ENCODE assay signal across 1 cellular context in the genomic region with DNA sequence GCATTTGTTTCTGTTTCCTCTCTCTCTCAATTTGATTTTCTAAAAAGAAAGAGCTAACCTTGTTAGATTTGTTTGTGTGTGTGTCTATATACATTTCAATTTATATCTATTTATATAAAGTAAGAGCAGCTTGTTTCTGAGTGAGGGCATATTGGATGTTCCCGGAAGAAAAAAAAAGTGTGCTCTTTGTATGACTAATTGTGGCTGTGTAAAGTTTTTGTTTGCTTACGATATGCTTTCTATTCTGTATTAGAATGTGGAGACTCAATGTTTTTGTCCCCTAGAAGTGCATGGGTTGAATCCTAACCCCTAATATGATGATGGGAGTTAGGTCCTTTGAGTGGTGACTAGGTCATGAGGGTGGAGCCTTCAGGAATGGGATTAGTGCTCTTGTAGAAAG.
TF ChIP-seq lines count a peak whose summit lies in the region.

No MANE protein-coding gene starts in this region.

TF ChIP-seq in IMR-90, 13 proteins besides CTCF, POLR2A, EP300 and RAD21 (continued from another document):
- TF ChIP-seq RFX5 (IDR thresholded peaks at IDR 0.05; ENCODE audit: low read depth, low read length) (no peak), CHD1 (IDR thresholded peaks at IDR 0.05; ENCODE audit: low read depth, low read length) (no peak), FOS (IDR thresholded peaks at IDR 0.05; ENCODE audit: low read depth, low read length) (no peak), MAFK (IDR thresholded peaks at IDR 0.05; ENCODE audit: low read depth, low read length) (no peak), RCOR1 (IDR thresholded peaks at IDR 0.05; ENCODE audit: insufficient replicate concordance, low read length) (no peak), MXI1 (IDR thresholded peaks at IDR 0.05; ENCODE audit: borderline replicate concordance, low read depth, low read length) (no peak), CEBPB (IDR thresholded peaks at IDR 0.05; ENCODE audit: low read depth, low read length) (no peak)
- TF ChIP-seq, protein P1, sequence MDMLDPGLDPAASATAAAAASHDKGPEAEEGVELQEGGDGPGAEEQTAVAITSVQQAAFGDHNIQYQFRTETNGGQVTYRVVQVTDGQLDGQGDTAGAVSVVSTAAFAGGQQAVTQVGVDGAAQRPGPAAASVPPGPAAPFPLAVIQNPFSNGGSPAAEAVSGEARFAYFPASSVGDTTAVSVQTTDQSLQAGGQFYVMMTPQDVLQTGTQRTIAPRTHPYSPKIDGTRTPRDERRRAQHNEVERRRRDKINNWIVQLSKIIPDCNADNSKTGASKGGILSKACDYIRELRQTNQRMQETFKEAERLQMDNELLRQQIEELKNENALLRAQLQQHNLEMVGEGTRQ (IDR thresholded peaks at IDR 0.05; ENCODE audit: low read depth, low read length): no peak
- TF ChIP-seq, protein P2, sequence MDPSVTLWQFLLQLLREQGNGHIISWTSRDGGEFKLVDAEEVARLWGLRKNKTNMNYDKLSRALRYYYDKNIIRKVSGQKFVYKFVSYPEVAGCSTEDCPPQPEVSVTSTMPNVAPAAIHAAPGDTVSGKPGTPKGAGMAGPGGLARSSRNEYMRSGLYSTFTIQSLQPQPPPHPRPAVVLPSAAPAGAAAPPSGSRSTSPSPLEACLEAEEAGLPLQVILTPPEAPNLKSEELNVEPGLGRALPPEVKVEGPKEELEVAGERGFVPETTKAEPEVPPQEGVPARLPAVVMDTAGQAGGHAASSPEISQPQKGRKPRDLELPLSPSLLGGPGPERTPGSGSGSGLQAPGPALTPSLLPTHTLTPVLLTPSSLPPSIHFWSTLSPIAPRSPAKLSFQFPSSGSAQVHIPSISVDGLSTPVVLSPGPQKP (IDR thresholded peaks at IDR 0.05; ENCODE audit: borderline replicate concordance, low read depth, low read length): no peak
